ENCODE assay signal across 24 cellular contexts in the genomic region with DNA sequence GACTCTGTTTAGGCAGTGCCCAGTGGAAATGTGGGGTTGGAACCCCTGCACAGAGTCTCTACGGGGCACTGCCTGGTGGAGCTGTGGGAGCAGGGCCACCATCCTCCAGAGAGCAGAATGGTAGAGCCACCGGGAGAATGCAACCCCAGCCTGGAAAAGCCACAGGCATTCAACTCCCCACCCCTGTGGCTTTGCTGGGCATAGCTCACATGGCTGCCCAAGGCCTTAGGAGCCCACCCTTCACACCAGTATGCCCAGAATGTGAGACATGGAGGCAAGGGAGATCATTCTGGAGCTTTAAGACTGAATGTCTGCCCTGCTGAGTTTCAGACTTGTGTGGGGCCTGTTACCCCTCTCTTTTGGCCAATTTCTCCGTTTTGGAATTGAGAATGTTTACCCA. TPM values are rescaled to one million over a fixed set of nuclear protein-coding genes. Genes with fewer than 3 reads are reported as not detected.
DNase-seq lines count a peak whose midpoint lies in the region; ATAC-seq and TF ChIP-seq lines count a peak whose summit lies in the region.
"Had no signal": no experiment of that assay in that cellular context is flagged by ENCODE, and none has a peak within 500 bp of the region (broad histone marks: within the 10 kb centered on the region; RNA-seq: fewer than 3 reads in every experiment).

No MANE protein-coding gene starts in this region.

- WGBS in smooth muscle cell (ENCODE audit: low lambda C conversion rate), result 80% methylated on average over 3 of the region's 3 CpGs

- H4K20me1 ChIP-seq in BLaER1 treated with 17β-estradiol and CSF1 and Interleukin-3, amounts not matched to agents 10 nM and 100 nM, result no peaks in the 10 kb centered on the region; a peak in 1 of 22 replicates
- H4K20me1 ChIP-seq in smooth muscle cell (ENCODE audit: low read depth), result no peaks in the 10 kb centered on the region

- no peaks in the 10 kb centered on the region for H3K36me3 ChIP-seq in BLaER1 treated with 17β-estradiol and CSF1 and Interleukin-3, amounts not matched to agents 10 nM and 100 nM
- H3K36me3 ChIP-seq in SJCRH30 (no peaks in the 10 kb centered on the region), smooth muscle cell (ENCODE audit: low read depth) (no peaks in the 10 kb centered on the region)
- H3K36me3 ChIP-seq: ovary, Peyer's patch, SJSA1, upper lobe of left lung had no signal

- no peak overlapping the region for H3K4me3 ChIP-seq in BLaER1 treated with 17β-estradiol and CSF1 and Interleukin-3, amounts not matched to agents 10 nM and 100 nM
- no peak overlapping the region for H3K4me3 ChIP-seq in SJCRH30
- no peak overlapping the region for H3K4me3 ChIP-seq in smooth muscle cell
- H3K4me3 ChIP-seq: GM12878, ovary, Peyer's patch, SJSA1, upper lobe of left lung had no signal

- ATAC-seq in HG02623 (IDR thresholded peaks at IDR 0.05; ENCODE audit: unreplicated experiment) (no peak), HG03280 (IDR thresholded peaks at IDR 0.05; ENCODE audit: unreplicated experiment) (no peak)
- ATAC-seq: activated naive CD4-positive, alpha-beta T cell treated with anti-CD3 and anti-CD28 coated beads, Interleukin-2, amount 50 U/mL, for 72 hours; activated T-helper 17 cell treated with anti-CD3 and anti-CD28 coated beads, Interleukin-2, amount 50 U/mL, for 72 hours; GM12878 had no signal

- no peaks in the 10 kb centered on the region for H3F3A ChIP-seq in smooth muscle cell (ENCODE audit: low read depth)

- H3K27ac ChIP-seq in BLaER1 treated with 17β-estradiol and CSF1 and Interleukin-3, amounts not matched to agents 10 nM and 100 nM, result no peak overlapping the region
- H3K27ac ChIP-seq in SJCRH30 (no peak overlapping the region), smooth muscle cell (ENCODE audit: low read depth) (no peak overlapping the region)
- H3K27ac ChIP-seq: KMS-11, ovary, Peyer's patch, SJSA1, upper lobe of left lung had no signal

- peaks cover 0 to 49% (median 29%) of the 10 kb centered on the region in 10 experiments; a peak in 15 of 20 replicates for H3K4me1 ChIP-seq in BLaER1 treated with 17β-estradiol and CSF1 and Interleukin-3, amounts not matched to agents 10 nM and 100 nM
- H3K4me1 ChIP-seq in SJCRH30 (peaks cover 16% of the 10 kb centered on the region), smooth muscle cell (ENCODE audit: low read depth) (peaks cover 1% of the 10 kb centered on the region)
- H3K4me1 ChIP-seq: Peyer's patch, SJSA1, upper lobe of left lung had no signal

- no peak overlapping the region for H3K9ac ChIP-seq in BLaER1 treated with 17β-estradiol and CSF1 and Interleukin-3, amounts not matched to agents 10 nM and 100 nM
- H3K9ac ChIP-seq in smooth muscle cell (ENCODE audit: low read depth), result no peak overlapping the region
- H3K9ac ChIP-seq: KMS-11 had no signal

- no peak for TF ChIP-seq CTCF in smooth muscle cell (IDR thresholded peaks at IDR 0.05; ENCODE audit: borderline replicate concordance, insufficient read depth, poor library complexity, severe bottlenecking)

- no peaks in the 10 kb centered on the region for H3K9me3 ChIP-seq in BLaER1 treated with 17β-estradiol and CSF1 and Interleukin-3, amounts not matched to agents 10 nM and 100 nM (replicated peaks in 1 of 11)
- H3K9me3 ChIP-seq in SJCRH30 (replicated peaks), result no peaks in the 10 kb centered on the region; the same call in 1 of the 2 replicates
- no peaks in the 10 kb centered on the region for H3K9me3 ChIP-seq in smooth muscle cell (replicated peaks; ENCODE audit: low read depth)
- H3K9me3 ChIP-seq: ovary, Peyer's patch, SJSA1, upper lobe of left lung had no signal

- H3K4me2 ChIP-seq in BLaER1 treated with 17β-estradiol and CSF1 and Interleukin-3, amounts not matched to agents 10 nM and 100 nM, result peak overlapping the region in 6 of 11 experiments; percentile 17 to 66 (median 49); a peak in 9 of 22 replicates
- peak overlapping the region; percentile 33 for H3K4me2 ChIP-seq in smooth muscle cell
- H3K4me2 ChIP-seq: KMS-11 had no signal

- H2AFZ ChIP-seq in smooth muscle cell (ENCODE audit: low read depth), result no peak overlapping the region

- H3K27me3 ChIP-seq in BLaER1 treated with 17β-estradiol and CSF1 and Interleukin-3, amounts not matched to agents 10 nM and 100 nM, result peaks cover 0 to 6% (median 0%) of the 10 kb centered on the region in 11 experiments; a peak in 1 of 22 replicates
- H3K27me3 ChIP-seq in SJCRH30 (no peaks in the 10 kb centered on the region; the same call in 1 of the 2 replicates), smooth muscle cell (ENCODE audit: low read depth) (no peaks in the 10 kb centered on the region)
- H3K27me3 ChIP-seq: ovary, Peyer's patch, SJSA1, upper lobe of left lung had no signal

- H3K79me2 ChIP-seq in smooth muscle cell (ENCODE audit: low read depth), result no peaks in the 10 kb centered on the region

- DNase-seq in SJCRH30 (peak; percentile 38 to 48), glomerular visceral epithelial cell (ENCODE audit: extremely low spot score) (peak; percentile 49), smooth muscle cell (lab: John Stamatoyannopoulos, UW; ENCODE audit: unreplicated experiment) (no peak), medulla oblongata (ENCODE audit: extremely low spot score) (no peak), DMS153 treated with DMSO at 0.1 percent for 48 hours (lab: John Stamatoyannopoulos, UW; ENCODE audit: unreplicated experiment) (no peak)
- DNase-seq: activated CD4-positive, alpha-beta memory T cell treated with anti-CD3 and anti-CD28 coated beads for 36 hours; Calu3; natural killer cell; NCI-H1436; NCI-H2081 treated with DMSO at 0.1 percent for 48 hours; NCI-H345; NCI-H748 treated with DMSO at 0.1 percent for 48 hours; ovary; Peyer's patch; stimulated activated CD4-positive, alpha-beta T cell treated with anti-CD3 and anti-CD28 coated beads, Interleukin-2, amount 100 ng/mL, for 24 hours; upper lobe of left lung had no signal

RNA-seq across cellular contexts. Expression of a gene that starts 19.0 kb away (rescaled TPM):
- 24.2 and 24.4 TPM in 2 replicates for total RNA-seq in SJCRH30 (2014; rRNA removed; shearing (Covaris generic))
- total RNA-seq in smooth muscle cell, result 6.7 and 8.9 TPM in 2 replicates
- 24.3 and 27.2 TPM in 2 replicates for polyA plus RNA-seq in smooth muscle cell

RNA-seq across cellular contexts. Expression of a gene that starts 30.1 kb away (rescaled TPM):
- 2.3 and 2.7 TPM in 2 replicates for total RNA-seq in SJCRH30 (2014; rRNA removed; shearing (Covaris generic))
- total RNA-seq in smooth muscle cell, result 13.7 and 14.8 TPM in 2 replicates
- polyA plus RNA-seq in smooth muscle cell, result 19.2 and 27.2 TPM in 2 replicates
- total RNA-seq: GM12878 had no signal
- polyA plus RNA-seq: GM12878 had no signal

Comparison
In these comparisons a context has a peak if more than half of its experiments do, and no peak if none do; other contexts are left out.
1. DNase-seq: peak in SJCRH30 (2 of 2) and glomerular visceral epithelial cell (single experiment); none in smooth muscle cell (single experiment), medulla oblongata (single experiment) and DMS153 treated with DMSO at 0.1 percent for 48 hours (single experiment).